Comparison of ENCODE assay signal across 17 cellular contexts in genomic region chr18:5173646-5174045, GRCh38. TPM values are rescaled to one million over a fixed set of nuclear protein-coding genes. Genes with fewer than 3 reads are reported as not detected.
DNase-seq lines count a peak whose midpoint lies in the region; ATAC-seq lines count a peak whose summit lies in the region.
"Had no signal": no experiment of that assay in that cellular context is flagged by ENCODE, and none has a peak within 500 bp of the region (broad histone marks: within the 10 kb centered on the region; RNA-seq: fewer than 3 reads in every experiment).

No MANE protein-coding gene starts in this region.

- no peaks in the 10 kb centered on the region for H3K36me3 Mint-ChIP-seq in activated CD4-positive, alpha-beta T cell treated with anti-CD3 and anti-CD28 coated beads, Interleukin-2, amount 10 ng/mL, durations not matched to agents 24 days and 14 days (ENCODE audit: low read depth)
- H3K36me3 Mint-ChIP-seq: CD4-positive, CD25-positive, alpha-beta regulatory T cell had no signal

- H3K4me3 Mint-ChIP-seq in activated CD4-positive, alpha-beta T cell treated with anti-CD3 and anti-CD28 coated beads, Interleukin-2, amount 10 ng/mL, durations not matched to agents 24 days and 14 days = no peak overlapping the region
- H3K4me3 Mint-ChIP-seq: B cell; CD4-positive, CD25-positive, alpha-beta regulatory T cell; CD8-positive, alpha-beta T cell; HFFc6 had no signal

- intact Hi-C loops in activated CD4-positive, alpha-beta T cell treated with anti-CD3 and anti-CD28 coated beads, Interleukin-2, amount 10 ng/mL, durations not matched to agents 24 days and 14 days (cut with micrococcal nuclease) = no loop called here

- no peak overlapping the region for H3K27ac Mint-ChIP-seq in activated CD4-positive, alpha-beta T cell treated with anti-CD3 and anti-CD28 coated beads, Interleukin-2, amount 10 ng/mL, durations not matched to agents 24 days and 14 days
- H3K27ac Mint-ChIP-seq: B cell; CD4-positive, CD25-positive, alpha-beta regulatory T cell; CD8-positive, alpha-beta T cell; HFFc6 had no signal

- H3K27me3 Mint-ChIP-seq in activated CD4-positive, alpha-beta T cell treated with anti-CD3 and anti-CD28 coated beads, Interleukin-2, amount 10 ng/mL, durations not matched to agents 24 days and 14 days = no peaks in the 10 kb centered on the region

- peak; percentile 33 for DNase-seq in activated CD4-positive, alpha-beta T cell treated with anti-CD3 and anti-CD28 coated beads, Interleukin-2, amount 10 ng/mL, durations not matched to agents 24 days and 14 days
- DNase-seq in activated CD4-positive, alpha-beta T cell treated with anti-CD3 and anti-CD28 coated beads, Interleukin-2, amount 50 U/mL, for 48 hours = no peak
- DNase-seq in NCI-H2171 treated with DMSO at 0.1 percent for 48 hours (lab: John Stamatoyannopoulos, UW) (peak; percentile 45), cerebellum (ENCODE audit: low spot score) (peak; percentile 62), DMS153 (lab: John Stamatoyannopoulos, UW) (no peak)
- DNase-seq: Caco-2; CD4-positive, CD25-positive, alpha-beta regulatory T cell; CD8-positive, alpha-beta T cell; DND-41; GDM1; GOT3; HFFc6 had no signal

- ATAC-seq in GM21515 (IDR thresholded peaks at IDR 0.05; ENCODE audit: unreplicated experiment) = no peak
- ATAC-seq: CD8-positive, alpha-beta T cell; GM12878 had no signal

- H3K9me3 Mint-ChIP-seq in activated CD4-positive, alpha-beta T cell treated with anti-CD3 and anti-CD28 coated beads, Interleukin-2, amount 10 ng/mL, durations not matched to agents 24 days and 14 days = peaks cover 10% of the 10 kb centered on the region

- no peaks in the 10 kb centered on the region for H3K4me1 Mint-ChIP-seq in activated CD4-positive, alpha-beta T cell treated with anti-CD3 and anti-CD28 coated beads, Interleukin-2, amount 10 ng/mL, durations not matched to agents 24 days and 14 days

RNA-seq across cellular contexts. Expression of gene AKAIN1, which starts 23.4 kb away (rescaled TPM):
- total RNA-seq in activated CD4-positive, alpha-beta T cell treated with anti-CD3 and anti-CD28 coated beads, Interleukin-2, amount 10 ng/mL, durations not matched to agents 24 days and 14 days = not detected in 2 replicates
- 6.9 TPM for total RNA-seq in cerebellum
- total RNA-seq: A172; A673; B cell; Caco-2; CD4-positive, CD25-positive, alpha-beta regulatory T cell; CD8-positive, alpha-beta T cell; GM12878; HFFc6 had no signal

Comparison
In these comparisons a context has a peak if more than half of its experiments do, and no peak if none do; other contexts are left out.
1. DNase-seq: peak in activated CD4-positive, alpha-beta T cell treated with anti-CD3 and anti-CD28 coated beads, Interleukin-2, amount 10 ng/mL, durations not matched to agents 24 days and 14 days (single experiment), NCI-H2171 treated with DMSO at 0.1 percent for 48 hours (single experiment) and cerebellum (single experiment); none in activated CD4-positive, alpha-beta T cell treated with anti-CD3 and anti-CD28 coated beads, Interleukin-2, amount 50 U/mL, for 48 hours (0 of 2) and DMS153 (single experiment).